9 cellular contexts compared by ENCODE assay signal in genomic region chr15:60592386-60593339, GRCh38.
DNase-seq lines count a peak whose midpoint lies in the region; ATAC-seq and TF ChIP-seq lines count a peak whose summit lies in the region.
"Had no signal": no experiment of that assay in that cellular context is flagged by ENCODE, and none has a peak within 500 bp of the region (broad histone marks: within the 10 kb centered on the region; RNA-seq: fewer than 3 reads in every experiment).

No MANE protein-coding gene starts in this region.

- H3K9me3 Mint-ChIP-seq in activated naive CD4-positive, alpha-beta T cell treated with anti-CD3 and anti-CD28 coated beads, Interleukin-2, amount 50 U/mL, for 72 hours: no peaks in the 10 kb centered on the region

- no peak overlapping the region for H3K14ac ChIP-seq in trophoblast cell (ENCODE audit: low read length)

- H3K4me1 ChIP-seq in Karpas-422 (ENCODE audit: low read length) (peaks cover 6% of the 10 kb centered on the region), cardiac muscle cell (ENCODE audit: low read depth) (no peaks in the 10 kb centered on the region), trophoblast cell (ENCODE audit: control insufficient read depth in 1 of 2, insufficient read depth in 2 of 2, low read length in 2 of 2) (peaks cover 4 to 10% of the 10 kb centered on the region in 2 experiments), tibial nerve (peaks cover 0 to 25% (median 0%) of the 10 kb centered on the region in 4 donors)

- ATAC-seq in GM21723 (IDR thresholded peaks at IDR 0.05; ENCODE audit: unreplicated experiment): peak; percentile 85
- peak; percentile 90 to 92 for ATAC-seq in activated naive CD4-positive, alpha-beta T cell treated with anti-CD3 and anti-CD28 coated beads, Interleukin-2, amount 50 U/mL, for 72 hours

- peaks cover 2% of the 10 kb centered on the region for H3K79me1 ChIP-seq in trophoblast cell (ENCODE audit: low read length)

- no peak overlapping the region for H3K18ac ChIP-seq in trophoblast cell (ENCODE audit: low read length)

- H2AFZ ChIP-seq in Karpas-422 (ENCODE audit: low read length) (no peak overlapping the region), trophoblast cell (ENCODE audit: insufficient read depth, low read length, poor library complexity) (peak overlapping the region; percentile 50)

- no peak overlapping the region for H3K4ac ChIP-seq in trophoblast cell (ENCODE audit: low read depth, low read length)

- no peak overlapping the region for H4K8ac ChIP-seq in trophoblast cell (ENCODE audit: low read depth, low read length)

- no peaks in the 10 kb centered on the region for H3K27me3 ChIP-seq in Karpas-422 (ENCODE audit: low read length)
- H3K27me3 ChIP-seq in cardiac muscle cell: peaks cover 45% of the 10 kb centered on the region
- H3K27me3 ChIP-seq in trophoblast cell (ENCODE audit: insufficient read depth, low read length): peaks cover 9% of the 10 kb centered on the region
- peaks cover 0 to 15% of the 10 kb centered on the region in 2 donors for H3K27me3 ChIP-seq in tibial nerve

- H4K20me1 ChIP-seq in Karpas-422 (ENCODE audit: insufficient read depth, low read depth, low read length): no peaks in the 10 kb centered on the region

- TF ChIP-seq EP300 in tibial nerve (IDR thresholded peaks at IDR 0.05): peak in 1 of 2 donors; percentile 74

- H3K4me3 ChIP-seq in Karpas-422 (ENCODE audit: low read length) (peak overlapping the region; percentile 66), cardiac muscle cell (peak overlapping the region; percentile 52), trophoblast cell (ENCODE audit: low read depth, low read length) (peak overlapping the region; percentile 74), tibial nerve (peak overlapping the region; percentile 67 to 82 (median 76))

- H3K36me3 ChIP-seq in Karpas-422 (ENCODE audit: insufficient read depth, low read length) (no peaks in the 10 kb centered on the region), cardiac muscle cell (no peaks in the 10 kb centered on the region), trophoblast cell (ENCODE audit: control insufficient read depth in 1 of 2, insufficient read depth in 2 of 2, low read length in 2 of 2) (no peaks in the 10 kb centered on the region), tibial nerve (no peaks in the 10 kb centered on the region)
- H3K36me3 ChIP-seq: neutrophil had no signal

- H3K9me3 ChIP-seq in Karpas-422 (ENCODE audit: low read length) (no peaks in the 10 kb centered on the region), cardiac muscle cell (ENCODE audit: low read depth) (no peaks in the 10 kb centered on the region), trophoblast cell (ENCODE audit: insufficient read depth, low read depth, low read length) (peaks cover 1% of the 10 kb centered on the region), tibial nerve (no peaks in the 10 kb centered on the region)
- H3K9me3 ChIP-seq: neutrophil had no signal

- H2BK12ac ChIP-seq in trophoblast cell (ENCODE audit: low read length): no peak overlapping the region

- peak overlapping the region; percentile 79 to 87 for H3K27ac Mint-ChIP-seq in activated naive CD4-positive, alpha-beta T cell treated with anti-CD3 and anti-CD28 coated beads, Interleukin-2, amount 50 U/mL, for 72 hours

- peak; percentile 72 for DNase-seq in DMS53 treated with DMSO at 0.1 percent for 48 hours (lab: John Stamatoyannopoulos, UW; ENCODE audit: unreplicated experiment)
- DNase-seq in Karpas-422: peak; percentile 49
- peak; percentile 69 for DNase-seq in SK-N-DZ (ENCODE audit: low spot score)
- peak; percentile 81 to 84 for DNase-seq in activated naive CD4-positive, alpha-beta T cell treated with anti-CD3 and anti-CD28 coated beads, Interleukin-2, amount 50 U/mL, for 72 hours (ENCODE audit: low spot score in 2 of 2)
- DNase-seq in cardiac muscle cell (ENCODE audit: low read depth in 1 of 2, low spot score in 1 of 2): peak; percentile 64 to 96
- peak; percentile 52 to 59 for DNase-seq in trophoblast cell
- DNase-seq in tibial nerve (ENCODE audit: low spot score in 2 of 2): peak; percentile 55 to 68

- H2AK5ac ChIP-seq in trophoblast cell (ENCODE audit: low read length): no peak overlapping the region

- no peak overlapping the region for H3K23ac ChIP-seq in trophoblast cell (ENCODE audit: low read length)

- no CpG with 5 or more reads among the region's 91 CpGs for WGBS in trophoblast cell (ENCODE audit: extremely low coverage, insufficient coverage, insufficient read length)
- WGBS in tibial nerve, 2 donors: 4% methylated on average over 27 to 38 of the region's 91 CpGs

- peaks cover 0 to 17% of the 10 kb centered on the region in 2 donors for H3K36me3 Mint-ChIP-seq in activated naive CD4-positive, alpha-beta T cell treated with anti-CD3 and anti-CD28 coated beads, Interleukin-2, amount 50 U/mL, for 72 hours

- H3K9me2 ChIP-seq in Karpas-422 (replicated peaks; ENCODE audit: insufficient read depth, low read length): no peaks in the 10 kb centered on the region

- H3K79me2 ChIP-seq in Karpas-422 (ENCODE audit: low read length) (no peaks in the 10 kb centered on the region), trophoblast cell (ENCODE audit: control insufficient read depth, insufficient read depth, low read length, poor library complexity) (no peaks in the 10 kb centered on the region)

- no peak overlapping the region for H2BK120ac ChIP-seq in trophoblast cell (ENCODE audit: insufficient read depth, low read length, poor library complexity)

- no peak overlapping the region for H4K12ac ChIP-seq in trophoblast cell (ENCODE audit: low read depth, low read length)

- H3K9ac ChIP-seq in Karpas-422 (ENCODE audit: low read length) (peak overlapping the region; percentile 54), trophoblast cell (ENCODE audit: low read length) (peak overlapping the region; percentile 55)

- H2BK5ac ChIP-seq in trophoblast cell (ENCODE audit: low read depth, low read length, poor library complexity): no peak overlapping the region

- H3K27ac ChIP-seq in Karpas-422 (ENCODE audit: low read length) (no peak overlapping the region), cardiac muscle cell (peak overlapping the region; percentile 84), trophoblast cell (ENCODE audit: low read depth, low read length) (no peak overlapping the region), tibial nerve (peak overlapping the region; percentile 65 to 90 (median 84))
- H3K27ac ChIP-seq: neutrophil had no signal

- peak in 1 of 2 donors; percentile 72 for TF ChIP-seq POLR2A in tibial nerve (IDR thresholded peaks at IDR 0.05)

- no peak overlapping the region for H4K91ac ChIP-seq in trophoblast cell (ENCODE audit: low read depth, low read length)

- TF ChIP-seq CTCF in cardiac muscle cell (IDR thresholded peaks at IDR 0.05; ENCODE audit: low read depth, low read length) (no peak), tibial nerve (IDR thresholded peaks at IDR 0.05) (no peak)

- peak overlapping the region; percentile 75 for H3K4me2 ChIP-seq in Karpas-422 (ENCODE audit: low read depth, low read length, poor library complexity, severe bottlenecking)
- H3K4me2 ChIP-seq in trophoblast cell (ENCODE audit: low read length): peak overlapping the region; percentile 98

Comparison
In these comparisons a context has a peak if more than half of its experiments do, and no peak if none do; other contexts are left out.
1. H3K27ac ChIP-seq: peak in cardiac muscle cell (single experiment) and tibial nerve (4 of 4); none in Karpas-422 (single experiment) and trophoblast cell (single experiment).
2. Peak in every context shown above with its lines, with median percentiles within 50 percentile points of each other: DNase-seq and H3K4me3 ChIP-seq.